8 cellular contexts compared by ENCODE assay signal in the genomic region with DNA sequence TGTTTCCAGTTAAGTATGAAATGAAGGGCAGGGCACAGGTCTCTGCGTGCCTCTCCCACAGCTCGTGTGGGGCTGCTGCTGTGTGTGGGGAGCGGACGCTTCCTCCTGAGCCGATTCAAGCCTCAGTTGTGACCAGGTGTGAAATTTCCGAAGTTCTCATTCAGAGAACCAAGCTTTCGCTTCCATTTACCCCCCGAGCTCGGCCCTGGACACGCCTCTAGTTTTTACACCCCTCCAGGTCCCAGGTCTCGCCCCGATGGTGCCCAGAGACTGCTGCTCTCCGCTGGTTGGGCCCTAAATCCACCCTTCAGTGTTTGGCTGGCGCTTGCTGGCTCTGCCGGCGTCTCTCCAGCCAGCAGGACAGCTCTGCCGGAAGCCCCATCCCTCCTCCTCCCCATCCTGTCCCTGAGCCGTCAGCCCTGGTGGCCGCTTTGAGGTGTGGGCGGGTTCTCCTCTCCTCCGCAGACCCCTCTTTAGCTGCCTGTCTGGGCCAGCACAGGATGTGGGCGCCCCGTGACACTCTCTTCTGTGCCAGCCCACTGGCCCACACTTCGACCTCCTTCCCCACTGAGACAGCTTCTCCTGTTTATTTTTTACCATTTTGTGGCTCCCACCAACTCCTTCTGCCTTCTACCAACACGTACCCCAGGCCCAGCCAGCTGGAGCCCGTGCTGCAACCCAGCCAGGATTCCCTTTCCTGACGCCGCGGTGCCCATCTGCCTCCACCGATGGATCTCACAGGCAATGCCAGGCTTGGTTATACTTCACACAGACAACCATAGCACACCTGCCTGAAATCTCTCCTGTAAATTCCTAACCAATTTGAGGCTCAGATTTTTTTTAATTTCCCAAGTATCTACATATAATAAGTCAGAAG.
DNase-seq lines count a peak whose midpoint lies in the region; ATAC-seq lines count a peak whose summit lies in the region.
"Had no signal": no experiment of that assay in that cellular context is flagged by ENCODE, and none has a peak within 500 bp of the region (broad histone marks: within the 10 kb centered on the region; RNA-seq: fewer than 3 reads in every experiment).

No MANE protein-coding gene starts in this region.

- ATAC-seq in GM21723 (IDR thresholded peaks at IDR 0.05; ENCODE audit: unreplicated experiment) (peak; percentile 50), HG03565 (IDR thresholded peaks at IDR 0.05; ENCODE audit: unreplicated experiment) (no peak)

- no peaks in the 10 kb centered on the region for H3K9me3 ChIP-seq in effector memory CD4-positive, alpha-beta T cell (ENCODE audit: control insufficient read depth, low read length)

- no peak overlapping the region for H3K27ac ChIP-seq in effector memory CD4-positive, alpha-beta T cell (ENCODE audit: insufficient read depth, low read length, poor library complexity, severe bottlenecking)

- H3K4me1 ChIP-seq in effector memory CD4-positive, alpha-beta T cell (ENCODE audit: control insufficient read depth, insufficient read depth, low read length, poor library complexity, severe bottlenecking): peaks cover 7% of the 10 kb centered on the region

- peak overlapping the region; percentile 20 for H3K4me3 ChIP-seq in effector memory CD4-positive, alpha-beta T cell (ENCODE audit: insufficient read depth, low read depth, low read length, poor library complexity, severe bottlenecking)

- H3K27me3 ChIP-seq in effector memory CD4-positive, alpha-beta T cell (replicated peaks; ENCODE audit: control insufficient read depth, insufficient read depth, low read length, poor library complexity, severe bottlenecking): no peaks in the 10 kb centered on the region

- H3K36me3 ChIP-seq in effector memory CD4-positive, alpha-beta T cell (ENCODE audit: control insufficient read depth, insufficient read depth, low read length): no peaks in the 10 kb centered on the region

- DNase-seq in activated CD4-positive, alpha-beta T cell treated with anti-CD3 and anti-CD28 coated beads for 1 hour: peak; percentile 23
- peak; percentile 7 to 33 (median 11) for DNase-seq in effector memory CD4-positive, alpha-beta T cell
- DNase-seq in stimulated activated CD8-positive, alpha-beta memory T cell treated with anti-CD3 and anti-CD28 coated beads, Interleukin-15, amount 100 ng/mL, for 48 hours (ENCODE audit: low read depth in 2 of 2): peak; percentile 64 to 75
- DNase-seq in NCI-H446 treated with DMSO at 0.1 percent for 48 hours (lab: John Stamatoyannopoulos, UW): no peak
- DNase-seq in kidney tubule cell (ENCODE audit: low spot score): no peak
- DNase-seq: IMR-90 had no signal

Comparison
In these comparisons a context has a peak if more than half of its experiments do, and no peak if none do; other contexts are left out.
1. DNase-seq: peak in activated CD4-positive, alpha-beta T cell treated with anti-CD3 and anti-CD28 coated beads for 1 hour (single experiment), effector memory CD4-positive, alpha-beta T cell (3 of 3) and stimulated activated CD8-positive, alpha-beta memory T cell treated with anti-CD3 and anti-CD28 coated beads, Interleukin-15, amount 100 ng/mL, for 48 hours (2 of 2); none in NCI-H446 treated with DMSO at 0.1 percent for 48 hours (single experiment) and kidney tubule cell (single experiment).